ENCODE assay signal across 16 cellular contexts in genomic region chr17:57975044-57975443, GRCh38. TPM values are rescaled to one million over a fixed set of nuclear protein-coding genes. Genes with fewer than 3 reads are reported as not detected.
A peak's percentile ranks its signal among the peaks of the same experiment; 100 is the strongest.
DNase-seq lines count a peak whose midpoint lies in the region; ATAC-seq, FAIRE-seq and TF ChIP-seq lines count a peak whose summit lies in the region.
"Had no signal": no experiment of that assay in that cellular context is flagged by ENCODE, and none has a peak within 500 bp of the region (broad histone marks: within the 10 kb centered on the region; RNA-seq: fewer than 3 reads in every experiment).

No MANE protein-coding gene starts in this region.

- peaks cover 46% of the 10 kb centered on the region for H3K36me3 Mint-ChIP-seq in osteocyte (ENCODE audit: unreplicated experiment)

- H3K9me3 Mint-ChIP-seq in osteocyte (ENCODE audit: unreplicated experiment), result no peaks in the 10 kb centered on the region
- H3K9me3 Mint-ChIP-seq: activated T-cell treated with anti-CD3 and anti-CD28 coated beads, Interleukin-2, amount 50 U/mL, for 72 hours; neural progenitor cell; T-cell had no signal

- ATAC-seq in body of pancreas (peak; percentile 74), left ventricle myocardium superior (peak; percentile 45), sciatic nerve (peak; percentile 92)
- ATAC-seq: activated T-cell treated with anti-CD3 and anti-CD28 coated beads, Interleukin-2, amount 50 U/mL, for 72 hours had no signal

- DNase-seq in GM03348 (ENCODE audit: low spot score) (peak; percentile 42), body of pancreas (no peak), left ventricle myocardium superior (no peak), sciatic nerve (ENCODE audit: low spot score) (no peak), DMS53 (lab: John Stamatoyannopoulos, UW) (no peak), osteocyte (ENCODE audit: extremely low spot score, unreplicated experiment) (no peak), GM12891 (ENCODE audit: insufficient read length, low spot score) (no peak), Ammon's horn (ENCODE audit: low spot score) (no peak)
- DNase-seq: activated CD4-positive, alpha-beta T cell treated with anti-CD3 and anti-CD28 coated beads for 4 hours; activated T-cell treated with anti-CD3 and anti-CD28 coated beads, Interleukin-2, amount 50 U/mL, for 72 hours; DMS 273 treated with DMSO at 0.1 percent for 48 hours; mammary epithelial cell; NCI-H2171; T-cell had no signal

- TF ChIP-seq POLR2A in body of pancreas (IDR thresholded peaks at IDR 0.05), result no peak
- no peak for TF ChIP-seq POLR2A in GM12891 (IDR thresholded peaks at IDR 0.05; ENCODE audit: low read depth, low read length)

- H3K4me1 ChIP-seq in body of pancreas, result peaks cover 14% of the 10 kb centered on the region
- H3K4me1 ChIP-seq: ascending aorta had no signal

- FAIRE-seq in GM12891 (lab: Jason Lieb, UNC), result no peak

- intact Hi-C loops in body of pancreas (cut with DNase I) (no loop called here), left ventricle myocardium superior (cut with micrococcal nuclease) (no loop called here), sciatic nerve (cut with DNase I) (no loop called here)

- H3K27me3 ChIP-seq in body of pancreas, result no peaks in the 10 kb centered on the region
- H3K27me3 ChIP-seq: ascending aorta, neural progenitor cell had no signal

- H3K9me3 ChIP-seq in body of pancreas, result no peaks in the 10 kb centered on the region
- H3K9me3 ChIP-seq: ascending aorta had no signal

- 2 to 27% methylated on average over 1 of the region's 1 CpG for WGBS in body of pancreas, 2 donors

- no peak overlapping the region for H3K4me3 Mint-ChIP-seq in osteocyte (ENCODE audit: unreplicated experiment)
- H3K4me3 Mint-ChIP-seq: activated T-cell treated with anti-CD3 and anti-CD28 coated beads, Interleukin-2, amount 50 U/mL, for 72 hours; neural progenitor cell; T-cell had no signal

- peak overlapping the region in 2 of 4 donors; percentile 2 to 10 for H3K27ac ChIP-seq in body of pancreas
- H3K27ac ChIP-seq: ascending aorta, neural progenitor cell had no signal

- no peak overlapping the region for H3K27ac Mint-ChIP-seq in osteocyte (ENCODE audit: unreplicated experiment)
- H3K27ac Mint-ChIP-seq: activated T-cell treated with anti-CD3 and anti-CD28 coated beads, Interleukin-2, amount 50 U/mL, for 72 hours; neural progenitor cell had no signal

- no peaks in the 10 kb centered on the region for H3K27me3 Mint-ChIP-seq in osteocyte (ENCODE audit: unreplicated experiment)
- H3K27me3 Mint-ChIP-seq: T-cell had no signal

- H3K4me3 ChIP-seq in body of pancreas, result no peak overlapping the region
- H3K4me3 ChIP-seq: ascending aorta, neural progenitor cell had no signal

- TF ChIP-seq CTCF in body of pancreas (IDR thresholded peaks at IDR 0.05) (no peak), osteocyte (IDR thresholded peaks at IDR 0.05) (no peak)

- H3K36me3 ChIP-seq in body of pancreas (replicated peaks in 1 of 2; ENCODE audit: insufficient read depth in 1 of 2, low read depth in 2 of 2), result peaks cover 0 to 19% of the 10 kb centered on the region in 2 donors

- H3K4me1 Mint-ChIP-seq in osteocyte (ENCODE audit: unreplicated experiment), result peaks cover 9% of the 10 kb centered on the region

TF ChIP-seq in GM12891, 5 proteins besides CTCF, POLR2A, EP300 and RAD21:
- TF ChIP-seq PAX5 (IDR thresholded peaks at IDR 0.05; ENCODE audit: insufficient read depth, low read length, severe bottlenecking) (no peak), TAF1 (IDR thresholded peaks at IDR 0.05; ENCODE audit: low read depth, low read length) (no peak), SPI1 (IDR thresholded peaks at IDR 0.05; ENCODE audit: low read depth, low read length) (no peak), POU2F2 (IDR thresholded peaks at IDR 0.05; ENCODE audit: low read depth, low read length) (no peak), POLR2AphosphoS5 (IDR thresholded peaks at IDR 0.05; ENCODE audit: low read depth, low read length) (no peak)
TF ChIP-seq in GM12891: peak in this region for 0.

RNA-seq across cellular contexts. Expression of gene VEZF1, which starts 13.0 kb away (rescaled TPM):
- total RNA-seq in body of pancreas, result 10 to 100 TPM; 14.5 to 39.4 TPM
- total RNA-seq in left ventricle myocardium superior, result 77.6 TPM
- total RNA-seq in sciatic nerve, result 73.8 TPM
- 50.6 and 50.8 TPM in 2 replicates for total RNA-seq in osteocyte
- 9.9 TPM for polyA plus RNA-seq in GM12891 (2012; ENCODE audit: low read depth, missing spikeins)

RNA-seq across cellular contexts. Expression of gene CUEDC1, which starts 19.8 kb away (rescaled TPM):
- total RNA-seq in body of pancreas (10 to 100 TPM; 35.8 to 48.1 TPM), left ventricle myocardium superior (55.0 TPM), sciatic nerve (44.3 TPM), osteocyte (34.7 and 38.4 TPM in 2 replicates)
- polyA plus RNA-seq in GM12891 (2012; ENCODE audit: low read depth, missing spikeins), result 0.78 TPM

RNA-seq across cellular contexts. Expression of gene SRSF1, which starts 32.0 kb away (rescaled TPM):
- 100 to 1,000 TPM in 1 of 2 donors, 10 to 100 TPM in 1; 76.0 to 139 TPM for total RNA-seq in body of pancreas
- total RNA-seq in left ventricle myocardium superior, result 98.1 TPM
- total RNA-seq in sciatic nerve, result 169 TPM
- 158 and 161 TPM in 2 replicates for total RNA-seq in osteocyte
- 154 TPM for polyA plus RNA-seq in GM12891 (2012; ENCODE audit: low read depth, missing spikeins)
